Comparison of ENCODE assay signal across 1 cellular context in genomic region chr2:191020221-191020741, GRCh38.
A peak's percentile ranks its signal among the peaks of the same experiment; 100 is the strongest.
TF ChIP-seq lines count a peak whose summit lies in the region.

No MANE protein-coding gene starts in this region.

TF ChIP-seq in IMR-90, 13 proteins besides CTCF, POLR2A, EP300 and RAD21 (continued from another document):
- TF ChIP-seq USF2 (IDR thresholded peaks at IDR 0.05; ENCODE audit: low read depth, low read length): peak; percentile 94
- TF ChIP-seq MXI1 (IDR thresholded peaks at IDR 0.05; ENCODE audit: borderline replicate concordance, low read depth, low read length): peak; percentile 98
- no peak; the same call in 1 of the 2 replicates for TF ChIP-seq FOS (IDR thresholded peaks at IDR 0.05; ENCODE audit: low read depth, low read length)
- TF ChIP-seq SMC3 (IDR thresholded peaks at IDR 0.05; ENCODE audit: low read depth, low read length): 0 out of 2 replicates have a peak, but pooled peaks have one; percentile 8
- peak; percentile 87 for TF ChIP-seq BHLHE40 (IDR thresholded peaks at IDR 0.05; ENCODE audit: low read depth, low read length)
- TF ChIP-seq RCOR1 (IDR thresholded peaks at IDR 0.05; ENCODE audit: insufficient replicate concordance, low read length): peak; percentile 84
